ENCODE assay signal across 1 cellular context in the genomic region with DNA sequence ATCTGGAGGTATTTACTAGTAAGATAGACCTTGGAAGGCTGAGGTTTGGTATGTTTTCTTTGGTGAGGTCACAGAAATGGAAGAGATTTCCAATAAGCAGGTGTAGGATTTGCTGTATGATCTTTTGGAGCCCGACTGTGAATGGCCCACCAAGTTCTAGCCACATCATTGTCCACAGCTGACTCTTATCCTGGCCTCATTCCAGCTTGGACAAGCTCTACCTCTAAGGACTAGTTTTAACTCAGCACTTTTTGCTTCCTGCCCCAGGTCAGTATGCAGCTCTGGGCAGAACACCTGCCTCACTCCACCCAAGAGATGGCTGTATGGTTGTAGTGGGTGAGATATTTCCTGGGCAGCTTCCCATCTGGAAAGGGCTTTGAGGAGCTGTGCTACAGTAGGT.
TF ChIP-seq lines count a peak whose summit lies in the region.

No MANE protein-coding gene starts in this region.

TF ChIP-seq in endothelial cell of umbilical vein, 7 proteins besides CTCF, POLR2A, EP300 and RAD21:
- TF ChIP-seq GATA2 (IDR thresholded peaks at IDR 0.05; ENCODE audit: insufficient read depth, insufficient read length, low read depth, low read length) (no peak), MYC (IDR thresholded peaks at IDR 0.05; ENCODE audit: low read depth, low read length) (no peak), POLR2AphosphoS5 (IDR thresholded peaks at IDR 0.05; ENCODE audit: insufficient read depth, low read depth, low read length) (no peak), JUN (IDR thresholded peaks at IDR 0.05; ENCODE audit: borderline replicate concordance, insufficient read depth, insufficient read length, low read depth) (no peak), EZH2 (IDR thresholded peaks at IDR 0.05; ENCODE audit: borderline replicate concordance, low read depth, low read length, severe bottlenecking) (no peak), FOS (IDR thresholded peaks at IDR 0.05; ENCODE audit: borderline replicate concordance, insufficient read depth, low read length) (no peak)
- TF ChIP-seq, protein P1, sequence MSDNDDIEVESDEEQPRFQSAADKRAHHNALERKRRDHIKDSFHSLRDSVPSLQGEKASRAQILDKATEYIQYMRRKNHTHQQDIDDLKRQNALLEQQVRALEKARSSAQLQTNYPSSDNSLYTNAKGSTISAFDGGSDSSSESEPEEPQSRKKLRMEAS (IDR thresholded peaks at IDR 0.05; ENCODE audit: insufficient read depth, insufficient read length), result no peak
